1 cellular context compared by ENCODE assay signal in the genomic region with DNA sequence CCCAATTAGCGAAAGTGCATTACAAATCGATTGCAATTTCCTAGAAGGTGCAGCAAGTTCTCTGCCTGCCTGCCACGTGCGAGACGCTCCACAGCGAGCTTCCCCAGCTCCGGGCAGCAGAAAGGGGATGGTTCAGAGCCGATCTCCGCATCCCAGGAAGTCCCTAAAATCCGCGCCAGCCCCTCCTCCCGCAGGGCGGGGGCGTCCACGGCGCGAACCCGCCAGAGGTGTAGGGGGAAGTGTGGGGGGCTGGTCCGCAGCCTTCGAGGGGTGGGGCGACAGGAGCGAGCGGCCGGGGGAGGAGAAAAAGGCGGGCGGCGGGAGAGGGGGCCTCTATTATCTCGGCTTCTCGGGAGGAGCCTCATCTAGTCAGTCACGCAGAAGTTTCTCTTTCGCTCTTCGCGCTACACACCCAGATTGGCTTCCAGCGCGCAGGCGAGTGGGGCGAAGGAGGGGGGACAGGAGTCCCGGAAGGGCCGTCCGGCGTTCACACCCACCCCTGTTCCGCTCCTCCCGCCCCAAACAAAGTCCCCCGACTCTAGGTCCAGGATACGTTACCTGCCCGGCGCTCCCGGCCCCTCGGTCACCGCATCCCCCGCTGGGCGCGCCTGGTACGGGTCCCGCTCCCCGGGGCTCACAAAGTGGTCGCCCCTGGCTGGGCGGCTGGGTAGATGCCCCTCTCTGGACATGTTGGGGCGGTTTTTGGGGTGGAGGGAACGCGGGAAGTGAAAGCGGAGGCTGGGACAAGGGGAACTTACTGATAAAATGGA.
TF ChIP-seq lines count a peak whose summit lies in the region.

No MANE protein-coding gene starts in this region.

TF ChIP-seq in K562, 482 proteins besides CTCF, POLR2A, EP300 and RAD21 (continued from another document and continues in another):
- TF ChIP-seq, protein P1, sequence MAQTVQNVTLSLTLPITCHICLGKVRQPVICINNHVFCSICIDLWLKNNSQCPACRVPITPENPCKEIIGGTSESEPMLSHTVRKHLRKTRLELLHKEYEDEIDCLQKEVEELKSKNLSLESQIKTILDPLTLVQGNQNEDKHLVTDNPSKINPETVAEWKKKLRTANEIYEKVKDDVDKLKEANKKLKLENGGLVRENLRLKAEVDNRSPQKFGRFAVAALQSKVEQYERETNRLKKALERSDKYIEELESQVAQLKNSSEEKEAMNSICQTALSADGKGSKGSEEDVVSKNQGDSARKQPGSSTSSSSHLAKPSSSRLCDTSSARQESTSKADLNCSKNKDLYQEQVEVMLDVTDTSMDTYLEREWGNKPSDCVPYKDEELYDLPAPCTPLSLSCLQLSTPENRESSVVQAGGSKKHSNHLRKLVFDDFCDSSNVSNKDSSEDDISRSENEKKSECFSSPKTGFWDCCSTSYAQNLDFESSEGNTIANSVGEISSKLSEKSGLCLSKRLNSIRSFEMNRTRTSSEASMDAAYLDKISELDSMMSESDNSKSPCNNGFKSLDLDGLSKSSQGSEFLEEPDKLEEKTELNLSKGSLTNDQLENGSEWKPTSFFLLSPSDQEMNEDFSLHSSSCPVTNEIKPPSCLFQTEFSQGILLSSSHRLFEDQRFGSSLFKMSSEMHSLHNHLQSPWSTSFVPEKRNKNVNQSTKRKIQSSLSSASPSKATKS (CRISPR knock-in tag; IDR thresholded peaks at IDR 0.05) = no peak
- TF ChIP-seq TEAD1 (CRISPR knock-in tag; IDR thresholded peaks at IDR 0.05) = no peak; a peak in 1 of 4 replicates
- TF ChIP-seq ETV5 (CRISPR knock-in tag; IDR thresholded peaks at IDR 0.05; ENCODE audit: low read depth) = no peak
- no peak for TF ChIP-seq THRAP3 (IDR thresholded peaks at IDR 0.05; ENCODE audit: borderline replicate concordance)
- TF ChIP-seq HNRNPLL (IDR thresholded peaks at IDR 0.05; ENCODE audit: low read depth, low read length, poor library complexity, severe bottlenecking) = peak; percentile 86
- 0 out of 2 replicates have a peak, but pooled peaks have one; percentile 23 for TF ChIP-seq SMARCA5 (IDR thresholded peaks at IDR 0.05)
- TF ChIP-seq PHF8 (IDR thresholded peaks at IDR 0.05; ENCODE audit: borderline replicate concordance, low read length) = peak; percentile 76
- no peak; the same call in 1 of the 2 replicates for TF ChIP-seq CEBPG (CRISPR knock-in tag; IDR thresholded peaks at IDR 0.05)
- peak in 1 of 2 experiments; percentile 40; a peak in 1 of 4 replicates for TF ChIP-seq CEBPG (tag; conservative IDR thresholded peaks at IDR 0.05 in 1 of 2, IDR thresholded peaks at IDR 0.05 in 1 of 2)
- TF ChIP-seq SRSF1 (IDR thresholded peaks at IDR 0.05; ENCODE audit: low read depth, low read length) = no peak
- no peak for TF ChIP-seq IRF2 (CRISPR knock-in tag; IDR thresholded peaks at IDR 0.05)
- no peak for TF ChIP-seq ZNF134 (CRISPR knock-in tag; conservative IDR thresholded peaks at IDR 0.05)
- TF ChIP-seq, protein P2, sequence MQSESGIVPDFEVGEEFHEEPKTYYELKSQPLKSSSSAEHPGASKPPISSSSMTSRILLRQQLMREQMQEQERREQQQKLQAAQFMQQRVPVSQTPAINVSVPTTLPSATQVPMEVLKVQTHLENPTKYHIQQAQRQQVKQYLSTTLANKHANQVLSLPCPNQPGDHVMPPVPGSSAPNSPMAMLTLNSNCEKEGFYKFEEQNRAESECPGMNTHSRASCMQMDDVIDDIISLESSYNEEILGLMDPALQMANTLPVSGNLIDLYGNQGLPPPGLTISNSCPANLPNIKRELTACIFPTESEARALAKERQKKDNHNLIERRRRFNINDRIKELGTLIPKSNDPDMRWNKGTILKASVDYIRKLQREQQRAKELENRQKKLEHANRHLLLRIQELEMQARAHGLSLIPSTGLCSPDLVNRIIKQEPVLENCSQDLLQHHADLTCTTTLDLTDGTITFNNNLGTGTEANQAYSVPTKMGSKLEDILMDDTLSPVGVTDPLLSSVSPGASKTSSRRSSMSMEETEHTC (IDR thresholded peaks at IDR 0.05) = no peak
- TF ChIP-seq SOX6 (IDR thresholded peaks at IDR 0.05) = peak; percentile 6; the same call in 1 of the 2 replicates
- TF ChIP-seq SMARCA4 (IDR thresholded peaks at IDR 0.05) = no peak
- no peak; the same call in 1 of the 2 replicates for TF ChIP-seq SNIP1 (IDR thresholded peaks at IDR 0.05; ENCODE audit: low read depth)
- TF ChIP-seq, protein P3, sequence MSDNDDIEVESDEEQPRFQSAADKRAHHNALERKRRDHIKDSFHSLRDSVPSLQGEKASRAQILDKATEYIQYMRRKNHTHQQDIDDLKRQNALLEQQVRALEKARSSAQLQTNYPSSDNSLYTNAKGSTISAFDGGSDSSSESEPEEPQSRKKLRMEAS (CRISPR knock-in tag; IDR thresholded peaks at IDR 0.05) = peak; percentile 95
- TF ChIP-seq NUFIP1 (IDR thresholded peaks at IDR 0.05; ENCODE audit: partially characterized antibody) = no peak
- no peak for TF ChIP-seq YBX1 (IDR thresholded peaks at IDR 0.05)
- peak; percentile 29; the same call in 1 of the 2 replicates for TF ChIP-seq PML (IDR thresholded peaks at IDR 0.05; ENCODE audit: low read length)
- TF ChIP-seq, protein P4, sequence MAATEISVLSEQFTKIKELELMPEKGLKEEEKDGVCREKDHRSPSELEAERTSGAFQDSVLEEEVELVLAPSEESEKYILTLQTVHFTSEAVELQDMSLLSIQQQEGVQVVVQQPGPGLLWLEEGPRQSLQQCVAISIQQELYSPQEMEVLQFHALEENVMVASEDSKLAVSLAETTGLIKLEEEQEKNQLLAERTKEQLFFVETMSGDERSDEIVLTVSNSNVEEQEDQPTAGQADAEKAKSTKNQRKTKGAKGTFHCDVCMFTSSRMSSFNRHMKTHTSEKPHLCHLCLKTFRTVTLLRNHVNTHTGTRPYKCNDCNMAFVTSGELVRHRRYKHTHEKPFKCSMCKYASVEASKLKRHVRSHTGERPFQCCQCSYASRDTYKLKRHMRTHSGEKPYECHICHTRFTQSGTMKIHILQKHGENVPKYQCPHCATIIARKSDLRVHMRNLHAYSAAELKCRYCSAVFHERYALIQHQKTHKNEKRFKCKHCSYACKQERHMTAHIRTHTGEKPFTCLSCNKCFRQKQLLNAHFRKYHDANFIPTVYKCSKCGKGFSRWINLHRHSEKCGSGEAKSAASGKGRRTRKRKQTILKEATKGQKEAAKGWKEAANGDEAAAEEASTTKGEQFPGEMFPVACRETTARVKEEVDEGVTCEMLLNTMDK (IDR thresholded peaks at IDR 0.05; ENCODE audit: borderline replicate concordance, insufficient read depth, low read depth, low read length, poor library complexity, severe bottlenecking) = no peak
- no peak for TF ChIP-seq NFIX (CRISPR knock-in tag; IDR thresholded peaks at IDR 0.05; ENCODE audit: low read depth)
- 0 out of 2 replicates have a peak, but pooled peaks have one; percentile 52 for TF ChIP-seq ZNF644 (tag; IDR thresholded peaks at IDR 0.05; ENCODE audit: low read depth)
- TF ChIP-seq SREBF2 (CRISPR knock-in tag; IDR thresholded peaks at IDR 0.05) = no peak
- TF ChIP-seq, protein P5, sequence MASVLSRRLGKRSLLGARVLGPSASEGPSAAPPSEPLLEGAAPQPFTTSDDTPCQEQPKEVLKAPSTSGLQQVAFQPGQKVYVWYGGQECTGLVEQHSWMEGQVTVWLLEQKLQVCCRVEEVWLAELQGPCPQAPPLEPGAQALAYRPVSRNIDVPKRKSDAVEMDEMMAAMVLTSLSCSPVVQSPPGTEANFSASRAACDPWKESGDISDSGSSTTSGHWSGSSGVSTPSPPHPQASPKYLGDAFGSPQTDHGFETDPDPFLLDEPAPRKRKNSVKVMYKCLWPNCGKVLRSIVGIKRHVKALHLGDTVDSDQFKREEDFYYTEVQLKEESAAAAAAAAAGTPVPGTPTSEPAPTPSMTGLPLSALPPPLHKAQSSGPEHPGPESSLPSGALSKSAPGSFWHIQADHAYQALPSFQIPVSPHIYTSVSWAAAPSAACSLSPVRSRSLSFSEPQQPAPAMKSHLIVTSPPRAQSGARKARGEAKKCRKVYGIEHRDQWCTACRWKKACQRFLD (CRISPR knock-in tag; IDR thresholded peaks at IDR 0.05) = no peak
- TF ChIP-seq RBFOX2 (IDR thresholded peaks at IDR 0.05; ENCODE audit: low read depth, low read length) = peak; percentile 95
- no peak for TF ChIP-seq DPF2 (IDR thresholded peaks at IDR 0.05)
- no peak for TF ChIP-seq NR2C2 (CRISPR knock-in tag; IDR thresholded peaks at IDR 0.05)
- TF ChIP-seq NR2C2 (tag; IDR thresholded peaks at IDR 0.05) = peak; percentile 66; the same call in 1 of the 2 replicates
- no peak for TF ChIP-seq ARID2 (IDR thresholded peaks at IDR 0.05)
- TF ChIP-seq, protein P6, sequence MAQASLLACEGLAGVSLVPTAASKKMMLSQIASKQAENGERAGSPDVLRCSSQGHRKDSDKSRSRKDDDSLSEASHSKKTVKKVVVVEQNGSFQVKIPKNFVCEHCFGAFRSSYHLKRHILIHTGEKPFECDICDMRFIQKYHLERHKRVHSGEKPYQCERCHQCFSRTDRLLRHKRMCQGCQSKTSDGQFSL (CRISPR knock-in tag; IDR thresholded peaks at IDR 0.05) = peak; percentile 81
- TF ChIP-seq, protein P6 (tag; IDR thresholded peaks at IDR 0.05) = no peak; a peak in 1 of 4 replicates
- TF ChIP-seq PTRF (tag; IDR thresholded peaks at IDR 0.05) = no peak
- TF ChIP-seq KDM5B (IDR thresholded peaks at IDR 0.05; ENCODE audit: insufficient replicate concordance, low read depth, low read length) = peak; percentile 40
- TF ChIP-seq, protein P7, sequence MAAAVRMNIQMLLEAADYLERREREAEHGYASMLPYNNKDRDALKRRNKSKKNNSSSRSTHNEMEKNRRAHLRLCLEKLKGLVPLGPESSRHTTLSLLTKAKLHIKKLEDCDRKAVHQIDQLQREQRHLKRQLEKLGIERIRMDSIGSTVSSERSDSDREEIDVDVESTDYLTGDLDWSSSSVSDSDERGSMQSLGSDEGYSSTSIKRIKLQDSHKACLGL (CRISPR knock-in tag; IDR thresholded peaks at IDR 0.05; ENCODE audit: borderline replicate concordance, poor library complexity, severe bottlenecking) = no peak
- no peak; the same call in none of the 2 replicates for TF ChIP-seq MTA1 (IDR thresholded peaks at IDR 0.05; ENCODE audit: borderline replicate concordance)
- peak; percentile 75; the same call in 1 of the 2 replicates for TF ChIP-seq SPI1 (IDR thresholded peaks at IDR 0.05; ENCODE audit: borderline replicate concordance, low read depth, low read length)
- TF ChIP-seq MXI1 (IDR thresholded peaks at IDR 0.05; ENCODE audit: low read depth, low read length) = peak; percentile 33; the same call in 1 of the 2 replicates
- TF ChIP-seq, protein P8, sequence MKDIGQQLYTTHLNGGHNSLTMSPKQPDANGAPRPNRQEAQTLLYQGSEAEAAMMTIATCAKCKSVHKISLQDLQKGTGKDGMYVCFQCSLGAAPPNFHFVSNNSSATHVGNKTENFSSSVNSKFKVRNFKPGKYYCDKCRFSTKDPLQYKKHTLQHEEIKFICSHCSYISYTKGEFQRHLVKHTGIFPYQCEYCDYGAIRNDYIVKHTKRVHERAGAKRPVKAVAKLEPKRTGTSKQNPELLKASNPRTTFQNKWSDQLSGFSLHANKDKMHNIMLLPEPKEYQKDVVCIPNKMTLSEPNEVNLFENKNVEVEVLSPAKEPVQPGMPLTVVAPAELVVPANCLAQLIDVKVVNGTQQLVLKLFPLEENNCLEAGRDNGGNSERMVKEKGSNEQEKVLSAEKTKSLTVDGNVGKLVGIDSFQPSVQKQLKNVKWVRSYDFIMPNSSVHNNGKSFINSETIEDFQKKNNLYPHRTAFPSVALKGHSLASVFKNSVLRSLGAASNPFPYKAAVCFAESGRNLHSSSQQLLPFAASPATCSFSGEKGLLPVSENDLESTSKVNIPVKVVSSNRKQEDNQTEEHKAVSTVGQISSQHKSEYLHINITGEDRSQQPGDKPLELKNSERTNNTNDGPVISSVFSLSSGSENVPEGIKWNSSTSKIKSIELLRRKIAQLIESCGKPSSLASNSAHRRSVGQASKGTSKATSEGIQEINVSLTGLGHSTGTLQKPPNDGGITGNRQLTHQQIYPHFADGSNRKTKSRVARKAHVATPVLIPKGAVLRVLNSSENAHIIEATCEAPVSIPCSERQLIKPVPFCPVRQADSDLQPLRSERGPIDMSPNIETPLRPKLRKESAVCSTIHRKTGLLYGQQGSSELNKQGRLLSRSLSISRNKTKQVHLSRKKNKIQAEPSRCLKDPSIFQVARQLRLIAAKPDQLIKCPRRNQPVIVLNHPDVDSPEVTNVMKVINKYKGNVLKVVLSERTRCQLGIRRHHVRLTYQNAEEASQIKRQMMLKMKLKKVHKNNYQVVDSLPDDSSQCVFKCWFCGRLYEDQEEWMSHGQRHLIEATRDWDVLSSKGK (CRISPR knock-in tag; IDR thresholded peaks at IDR 0.05) = no peak
- no peak for TF ChIP-seq ADNP (tag; IDR thresholded peaks at IDR 0.05)
- TF ChIP-seq PHB (CRISPR knock-in tag; IDR thresholded peaks at IDR 0.05) = no peak
- TF ChIP-seq HSF4 (CRISPR knock-in tag; IDR thresholded peaks at IDR 0.05; ENCODE audit: borderline replicate concordance) = no peak
- TF ChIP-seq U2AF1 (optimal IDR thresholded peaks at IDR 0.05; ENCODE audit: low read depth, low read length) = no peak
- TF ChIP-seq TEAD4 (IDR thresholded peaks at IDR 0.05; ENCODE audit: low read length) = peak; percentile 39
- TF ChIP-seq TEAD4 (CRISPR knock-in tag; IDR thresholded peaks at IDR 0.05; ENCODE audit: borderline replicate concordance) = no peak
- peak; percentile 86 for TF ChIP-seq POLR2B (IDR thresholded peaks at IDR 0.05; ENCODE audit: low read depth, partially characterized antibody)
- TF ChIP-seq GABPB2 (CRISPR knock-in tag; conservative IDR thresholded peaks at IDR 0.05) = 0 out of 2 replicates have a peak, but pooled peaks have one; percentile 58
- no peak for TF ChIP-seq HMG20B (CRISPR knock-in tag; IDR thresholded peaks at IDR 0.05)
- 0 out of 2 replicates have a peak, but pooled peaks have one; percentile 24 for TF ChIP-seq LARP7 (IDR thresholded peaks at IDR 0.05)
- TF ChIP-seq ZNF408 (CRISPR knock-in tag; IDR thresholded peaks at IDR 0.05; ENCODE audit: low read depth) = no peak
- TF ChIP-seq ZKSCAN8 (CRISPR knock-in tag; IDR thresholded peaks at IDR 0.05) = no peak
- TF ChIP-seq, protein P9, sequence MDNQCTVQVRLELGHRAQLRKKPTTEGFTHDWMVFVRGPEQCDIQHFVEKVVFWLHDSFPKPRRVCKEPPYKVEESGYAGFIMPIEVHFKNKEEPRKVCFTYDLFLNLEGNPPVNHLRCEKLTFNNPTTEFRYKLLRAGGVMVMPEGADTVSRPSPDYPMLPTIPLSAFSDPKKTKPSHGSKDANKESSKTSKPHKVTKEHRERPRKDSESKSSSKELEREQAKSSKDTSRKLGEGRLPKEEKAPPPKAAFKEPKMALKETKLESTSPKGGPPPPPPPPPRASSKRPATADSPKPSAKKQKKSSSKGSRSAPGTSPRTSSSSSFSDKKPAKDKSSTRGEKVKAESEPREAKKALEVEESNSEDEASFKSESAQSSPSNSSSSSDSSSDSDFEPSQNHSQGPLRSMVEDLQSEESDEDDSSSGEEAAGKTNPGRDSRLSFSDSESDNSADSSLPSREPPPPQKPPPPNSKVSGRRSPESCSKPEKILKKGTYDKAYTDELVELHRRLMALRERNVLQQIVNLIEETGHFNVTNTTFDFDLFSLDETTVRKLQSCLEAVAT (IDR thresholded peaks at IDR 0.05) = peak; percentile 82
- TF ChIP-seq RBM25 (IDR thresholded peaks at IDR 0.05; ENCODE audit: low read depth, low read length, severe bottlenecking) = no peak
